In the genomic region with DNA sequence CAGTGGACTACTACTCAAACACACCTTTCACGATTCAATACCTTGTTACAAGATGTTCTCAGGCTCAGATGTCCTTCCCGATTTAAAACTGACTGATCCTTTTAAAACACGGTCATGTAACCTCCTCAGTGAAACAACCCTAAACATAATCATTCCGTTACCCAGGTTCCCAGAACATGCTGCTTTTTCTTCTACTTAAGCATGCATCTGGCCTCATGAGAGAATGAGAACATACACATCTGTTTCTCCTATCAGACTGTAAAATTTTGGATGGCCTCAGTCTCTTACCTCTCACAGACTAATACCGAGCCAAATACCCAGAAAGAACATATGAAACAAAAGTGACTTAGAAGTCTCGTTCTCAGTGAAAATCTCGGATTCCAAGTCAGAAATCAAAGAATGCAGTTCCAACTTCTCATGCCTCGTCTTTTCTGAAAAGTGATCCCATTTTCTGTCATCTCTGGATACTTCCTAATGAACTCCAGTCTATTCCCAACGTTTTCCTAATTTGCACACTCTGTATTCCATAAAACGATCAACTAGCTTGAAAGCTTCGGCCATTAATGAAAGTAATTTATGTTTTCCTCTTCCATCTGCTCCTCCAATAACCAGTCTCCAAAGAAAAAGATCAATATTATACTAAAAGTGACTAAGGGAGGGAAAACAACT, we compare ENCODE assay signal across 8 cellular contexts. TPM values are rescaled to one million over a fixed set of nuclear protein-coding genes. Genes with fewer than 3 reads are reported as not detected.
A peak's percentile ranks its signal among the peaks of the same experiment; 100 is the strongest.
DNase-seq lines count a peak whose midpoint lies in the region; ATAC-seq and TF ChIP-seq lines count a peak whose summit lies in the region.

No MANE protein-coding gene starts in this region.

- TF ChIP-seq CTCF in MCF 10A (IDR thresholded peaks at IDR 0.05; ENCODE audit: unreplicated experiment) = no peak
- no peak for TF ChIP-seq CTCF in mesothelial cell of epicardium (IDR thresholded peaks at IDR 0.05; ENCODE audit: unreplicated experiment)

- intact Hi-C loops in MCF 10A (cut with micrococcal nuclease) = loop anchor here (2.0 kb wide), 1 partner anchor 67 kb away; a partner anchor contains a TSS

- TSS peak; percentile 56 for BruUV-seq in MCF 10A (replicated peaks; lab: Mats Ljungman, UMichigan)

- ATAC-seq in stimulated activated naive CD8-positive, alpha-beta T cell treated with anti-CD3 and anti-CD28 coated beads, Interleukin-15, Interleukin-2, amounts not matched to agents 100 U/mL and 50 U/mL, for 24 hours = no peak
- ATAC-seq in HG02885 (IDR thresholded peaks at IDR 0.05; ENCODE audit: poor library complexity, unreplicated experiment) (no peak), HG03378 (IDR thresholded peaks at IDR 0.05; ENCODE audit: unreplicated experiment) (no peak)

- peak overlapping the region; percentile 87 for H3K4me3 Mint-ChIP-seq in stimulated activated naive CD8-positive, alpha-beta T cell treated with anti-CD3 and anti-CD28 coated beads, Interleukin-15, Interleukin-2, amounts not matched to agents 100 ng/mL and 50 ng/mL, for 24 hours
- peak overlapping the region; percentile 70 for H3K4me3 Mint-ChIP-seq in MCF 10A (ENCODE audit: unreplicated experiment)
- H3K4me3 Mint-ChIP-seq in mesothelial cell of epicardium = peak overlapping the region; percentile 95

- peak overlapping the region; percentile 100 for H3K27ac Mint-ChIP-seq in stimulated activated naive CD8-positive, alpha-beta T cell treated with anti-CD3 and anti-CD28 coated beads, Interleukin-15, Interleukin-2, amounts not matched to agents 100 ng/mL and 50 ng/mL, for 24 hours
- H3K27ac Mint-ChIP-seq in MCF 10A (ENCODE audit: low read depth, unreplicated experiment) = peak overlapping the region; percentile 100
- peak overlapping the region; percentile 100 for H3K27ac Mint-ChIP-seq in mesothelial cell of epicardium

- no peaks in the 10 kb centered on the region for H3K9me3 Mint-ChIP-seq in stimulated activated naive CD8-positive, alpha-beta T cell treated with anti-CD3 and anti-CD28 coated beads, Interleukin-15, Interleukin-2, amounts not matched to agents 100 ng/mL and 50 ng/mL, for 24 hours
- H3K9me3 Mint-ChIP-seq in MCF 10A (ENCODE audit: unreplicated experiment) (no peaks in the 10 kb centered on the region), mesothelial cell of epicardium (no peaks in the 10 kb centered on the region)

- DNase-seq in stimulated activated naive CD8-positive, alpha-beta T cell treated with anti-CD3 and anti-CD28 coated beads, Interleukin-15, Interleukin-2, amounts not matched to agents 100 U/mL and 50 U/mL, for 24 hours = no peak
- DNase-seq in MCF 10A (ENCODE audit: unreplicated experiment) (peak; percentile 3), mesothelial cell of epicardium (ENCODE audit: low spot score in 2 of 2, unreplicated experiment in 2 of 2) (no peak), HuH-7 (ENCODE audit: low spot score) (no peak), NCI-H524 (lab: John Stamatoyannopoulos, UW) (no peak)

- POLR2A ChIA-PET in MCF 10A (lab: Yijun Ruan, JAX) = interaction anchor here (0.6 to 10.6 kb wide), 27 partner anchors 9 to 965 kb away, joined by 3 to 257 read pairs (median 5); a partner anchor contains a TSS

- H3K27me3 Mint-ChIP-seq in stimulated activated naive CD8-positive, alpha-beta T cell treated with anti-CD3 and anti-CD28 coated beads, Interleukin-15, Interleukin-2, amounts not matched to agents 100 ng/mL and 50 ng/mL, for 24 hours = no peaks in the 10 kb centered on the region
- H3K27me3 Mint-ChIP-seq in MCF 10A (ENCODE audit: insufficient read depth, unreplicated experiment) = no peaks in the 10 kb centered on the region
- H3K27me3 Mint-ChIP-seq in mesothelial cell of epicardium (ENCODE audit: low read depth) = no peaks in the 10 kb centered on the region

- CTCF ChIA-PET in MCF 10A (lab: Yijun Ruan, JAX) = interaction anchor here (0.6 to 1.4 kb wide), 4 partner anchors 13 to 26 kb away, joined by 3 to 4 read pairs (median 3); no protein-coding TSS in a partner anchor

- peaks cover 63% of the 10 kb centered on the region for H3K4me1 Mint-ChIP-seq in stimulated activated naive CD8-positive, alpha-beta T cell treated with anti-CD3 and anti-CD28 coated beads, Interleukin-15, Interleukin-2, amounts not matched to agents 100 ng/mL and 50 ng/mL, for 24 hours (ENCODE audit: low read depth)
- peaks cover 19% of the 10 kb centered on the region for H3K4me1 Mint-ChIP-seq in MCF 10A (ENCODE audit: insufficient read depth, unreplicated experiment)
- H3K4me1 Mint-ChIP-seq in mesothelial cell of epicardium = peaks cover 36% of the 10 kb centered on the region

- H3K36me3 Mint-ChIP-seq in stimulated activated naive CD8-positive, alpha-beta T cell treated with anti-CD3 and anti-CD28 coated beads, Interleukin-15, Interleukin-2, amounts not matched to agents 100 ng/mL and 50 ng/mL, for 24 hours (ENCODE audit: low read depth) = peaks cover 32% of the 10 kb centered on the region
- H3K36me3 Mint-ChIP-seq in MCF 10A (ENCODE audit: insufficient read depth, unreplicated experiment) = peaks cover 22% of the 10 kb centered on the region
- peaks cover 3% of the 10 kb centered on the region for H3K36me3 Mint-ChIP-seq in mesothelial cell of epicardium

RNA-seq across cellular contexts. Expression of a gene that starts 0.9 kb away (rescaled TPM):
- total RNA-seq in MCF 10A (2022) = 179 and 182 TPM in 2 replicates
- total RNA-seq in mesothelial cell of epicardium = 404 to 422 TPM (median 414 TPM) in 3 replicates

RNA-seq across cellular contexts. Expression of a gene that starts 19.4 kb away (rescaled TPM):
- total RNA-seq in MCF 10A (2022) (21.3 and 22.8 TPM in 2 replicates), mesothelial cell of epicardium (14.6 to 15.9 TPM (median 15.3 TPM) in 3 replicates)
